Comparison of ENCODE assay signal across 11 cellular contexts in the genomic region with DNA sequence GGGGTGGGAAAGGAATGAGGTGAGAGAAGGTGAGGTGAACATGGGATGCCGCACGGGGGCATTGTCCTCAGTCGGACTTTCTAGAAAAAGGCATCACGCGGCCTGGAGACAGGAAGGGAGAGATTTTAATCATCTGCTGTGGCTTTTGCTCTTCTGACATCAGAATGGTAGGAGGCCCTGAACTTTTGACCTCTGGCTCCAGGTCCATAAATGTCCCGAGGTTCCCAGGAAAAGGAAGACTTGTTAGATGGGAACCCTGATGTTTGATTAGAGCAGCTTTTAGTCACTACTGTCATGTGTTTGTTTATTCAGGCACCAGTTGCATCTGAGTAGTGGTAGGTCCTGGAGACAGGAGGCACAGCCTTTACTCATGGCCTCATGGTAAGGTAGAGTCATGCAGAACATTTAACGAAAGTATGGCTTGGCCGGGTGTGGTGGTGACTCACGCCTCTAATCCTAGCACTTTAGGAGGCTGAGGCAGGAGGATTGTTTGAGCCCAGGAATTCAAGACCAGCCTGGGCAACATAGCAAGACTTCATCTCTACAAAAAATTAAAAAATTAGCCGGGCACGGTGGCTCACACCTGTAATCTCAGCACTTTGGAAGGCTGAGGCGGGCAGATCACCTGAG.
DNase-seq lines count a peak whose midpoint lies in the region; ATAC-seq and TF ChIP-seq lines count a peak whose summit lies in the region.
"Had no signal": no experiment of that assay in that cellular context is flagged by ENCODE, and none has a peak within 500 bp of the region (broad histone marks: within the 10 kb centered on the region; RNA-seq: fewer than 3 reads in every experiment).

No MANE protein-coding gene starts in this region.

- TF ChIP-seq POLR2A in gastrocnemius medialis (IDR thresholded peaks at IDR 0.05) = no peak

- in situ Hi-C loops in gastrocnemius medialis (cut with MboI; ENCODE audit: low sequenced_read_pairs in 4 of 4) = no loop called here

- H3K4me3 ChIP-seq in skeletal muscle satellite cell (ENCODE audit: low read length) (no peak overlapping the region), gastrocnemius medialis (no peak overlapping the region)
- H3K4me3 ChIP-seq: esophagus muscularis mucosa had no signal

- no peaks in the 10 kb centered on the region for H3K27me3 ChIP-seq in skeletal muscle satellite cell (ENCODE audit: control insufficient read depth, insufficient read depth, low read length)
- H3K27me3 ChIP-seq in gastrocnemius medialis = no peaks in the 10 kb centered on the region
- H3K27me3 ChIP-seq: esophagus muscularis mucosa had no signal

- peaks cover 7% of the 10 kb centered on the region for H3K36me3 Mint-ChIP-seq in activated T-cell treated with anti-CD3 and anti-CD28 coated beads, Interleukin-2, amount 50 U/mL, for 4 hours (ENCODE audit: insufficient read depth)
- peaks cover 16% of the 10 kb centered on the region for H3K36me3 Mint-ChIP-seq in brain

- no peak overlapping the region for H3K4me2 ChIP-seq in skeletal muscle satellite cell (ENCODE audit: low read length)

- peaks cover 50% of the 10 kb centered on the region for H3K4me1 ChIP-seq in skeletal muscle satellite cell (ENCODE audit: control insufficient read depth, insufficient read depth, low read length)
- peaks cover 34 to 35% of the 10 kb centered on the region in 2 donors for H3K4me1 ChIP-seq in gastrocnemius medialis

- DNase-seq in activated T-cell treated with anti-CD3 and anti-CD28 coated beads, Interleukin-2, amount 50 U/mL, for 4 hours = no peak
- no peak for DNase-seq in activated T-cell treated with anti-CD3 and anti-CD28 coated beads, Interleukin-2, amount 50 U/mL, for 1 hour
- DNase-seq in NCI-H226 (peak; percentile 65), gastrocnemius medialis (no peak)
- no peak for DNase-seq in effector CD8-positive, alpha-beta T cell (lab: John Stamatoyannopoulos, UW)
- DNase-seq: KBM-7 had no signal

- H3K27ac Mint-ChIP-seq in brain = peak overlapping the region; percentile 2 to 86 (median 78)

- H3K9ac ChIP-seq in skeletal muscle satellite cell (ENCODE audit: low read depth, low read length) = peak overlapping the region; percentile 7

- peaks cover 82% of the 10 kb centered on the region for H3K4me1 Mint-ChIP-seq in activated T-cell treated with anti-CD3 and anti-CD28 coated beads, Interleukin-2, amount 50 U/mL, for 4 hours (ENCODE audit: low read depth)
- peaks cover 80% of the 10 kb centered on the region for H3K4me1 Mint-ChIP-seq in brain

- H3K9me3 Mint-ChIP-seq in activated T-cell treated with anti-CD3 and anti-CD28 coated beads, Interleukin-2, amount 50 U/mL, for 4 hours = no peaks in the 10 kb centered on the region
- H3K9me3 Mint-ChIP-seq in brain = no peaks in the 10 kb centered on the region
- H3K9me3 Mint-ChIP-seq: neural crest cell had no signal

- peak; percentile 26 to 30 for ATAC-seq in activated T-cell treated with anti-CD3 and anti-CD28 coated beads, Interleukin-2, amount 50 U/mL, for 4 hours
- ATAC-seq in gastrocnemius medialis = no peak
- no peak for ATAC-seq in GM21528 (IDR thresholded peaks at IDR 0.05; ENCODE audit: low FRiP score, unreplicated experiment)

- H3K36me3 ChIP-seq in skeletal muscle satellite cell (ENCODE audit: insufficient read depth, low read length) (no peaks in the 10 kb centered on the region), gastrocnemius medialis (no peaks in the 10 kb centered on the region)
- H3K36me3 ChIP-seq: esophagus muscularis mucosa had no signal

- no peaks in the 10 kb centered on the region for H3K27me3 Mint-ChIP-seq in activated T-cell treated with anti-CD3 and anti-CD28 coated beads, Interleukin-2, amount 50 U/mL, for 4 hours (ENCODE audit: low read depth)
- no peaks in the 10 kb centered on the region for H3K27me3 Mint-ChIP-seq in brain

- H3K27ac ChIP-seq in gastrocnemius medialis = peak overlapping the region in 2 of 4 donors; percentile 15 to 60
- H3K27ac ChIP-seq: esophagus muscularis mucosa had no signal

- TF ChIP-seq CTCF in brain (conservative IDR thresholded peaks at IDR 0.05) (no peak), gastrocnemius medialis (IDR thresholded peaks at IDR 0.05 in 4 of 5, conservative IDR thresholded peaks at IDR 0.05 in 1 of 5) (no peak)

- intact Hi-C loops in gastrocnemius medialis (cut with DNase I; ENCODE audit: low total_unique reads) = no loop called here

- H3K9me3 ChIP-seq in skeletal muscle satellite cell (replicated peaks; ENCODE audit: low read length) (no peaks in the 10 kb centered on the region), gastrocnemius medialis (no peaks in the 10 kb centered on the region)
- H3K9me3 ChIP-seq: esophagus muscularis mucosa had no signal

- no peak overlapping the region for H3K4me3 Mint-ChIP-seq in activated T-cell treated with anti-CD3 and anti-CD28 coated beads, Interleukin-2, amount 50 U/mL, for 4 hours
- no peak overlapping the region for H3K4me3 Mint-ChIP-seq in brain
- H3K4me3 Mint-ChIP-seq: neural crest cell had no signal

Comparison
In these comparisons a context has a peak if more than half of its experiments do, and no peak if none do; other contexts are left out.
1. ATAC-seq: peak in activated T-cell treated with anti-CD3 and anti-CD28 coated beads, Interleukin-2, amount 50 U/mL, for 4 hours (2 of 2); none in gastrocnemius medialis (0 of 2) and GM21528 (single experiment).